9 cellular contexts compared by ENCODE assay signal in genomic region chr3:149534671-149535394, GRCh38.
A peak's percentile ranks its signal among the peaks of the same experiment; 100 is the strongest.
DNase-seq lines count a peak whose midpoint lies in the region; ATAC-seq, FAIRE-seq and TF ChIP-seq lines count a peak whose summit lies in the region.
"Had no signal": no experiment of that assay in that cellular context is flagged by ENCODE, and none has a peak within 500 bp of the region (broad histone marks: within the 10 kb centered on the region; RNA-seq: fewer than 3 reads in every experiment).

No MANE protein-coding gene starts in this region.

- CTCF ChIA-PET in OCI-LY7 (lab: Charles Lee; ENCODE audit: unreplicated experiment), result interaction anchor here (1.1 kb wide), 1 partner anchor 16 kb away, joined by 3 read pairs; no protein-coding TSS in a partner anchor

- no peaks in the 10 kb centered on the region for H3K36me3 Mint-ChIP-seq in activated naive CD8-positive, alpha-beta T cell treated with anti-CD3 and anti-CD28 coated beads for 36 hours

- peaks cover 6% of the 10 kb centered on the region for H3K4me1 Mint-ChIP-seq in activated naive CD8-positive, alpha-beta T cell treated with anti-CD3 and anti-CD28 coated beads for 36 hours

- H3K27ac ChIP-seq in pancreas (peak overlapping the region in 2 of 4 donors; percentile 0 to 46), OCI-LY7 (ENCODE audit: low read depth, low read length, poor library complexity, severe bottlenecking) (no peak overlapping the region)

- TF ChIP-seq CTCF in pancreas (IDR thresholded peaks at IDR 0.05), result no peak
- TF ChIP-seq CTCF in OCI-LY7 (conservative IDR thresholded peaks at IDR 0.05; ENCODE audit: low read length), result no peak

- no peak overlapping the region for H3K4me3 ChIP-seq in pancreas
- no peak overlapping the region for H3K4me3 ChIP-seq in OCI-LY7 (ENCODE audit: low read depth, low read length, poor library complexity, severe bottlenecking)

- peak; percentile 72 for DNase-seq in DMS53 treated with DMSO at 0.1 percent for 48 hours (lab: John Stamatoyannopoulos, UW; ENCODE audit: unreplicated experiment)
- DNase-seq in NCI-H510A (lab: John Stamatoyannopoulos, UW), result peak; percentile 81
- DNase-seq in fibroblast of gingiva (ENCODE audit: low read depth), result peak; percentile 70
- no peak for DNase-seq in pancreas
- no peak for DNase-seq in activated naive CD8-positive, alpha-beta T cell treated with anti-CD3 and anti-CD28 coated beads for 36 hours
- no peak for DNase-seq in OCI-LY7 (ENCODE audit: low spot score)
- DNase-seq in activated T-cell treated with anti-CD3 and anti-CD28 coated beads, Interleukin-2, amount 50 U/mL, for 1 hour, result no peak
- DNase-seq in GM19239 (ENCODE audit: insufficient read length, low spot score), result no peak

- H3K4me3 Mint-ChIP-seq in activated naive CD8-positive, alpha-beta T cell treated with anti-CD3 and anti-CD28 coated beads for 36 hours, result no peak overlapping the region

- intact Hi-C loops in pancreas (cut with DNase I) (loop anchor here in 1 of 3 donors (10.0 kb wide), 1 partner anchor 120 kb away; the partner anchor contains the start of gene WWTR1), OCI-LY7 (cut with micrococcal nuclease; ENCODE audit: unreplicated experiment) (loop anchor here (10.0 kb wide), 1 partner anchor 180 kb away; no protein-coding TSS in a partner anchor)

- POLR2A ChIA-PET in OCI-LY7 (lab: Charles Lee), result interaction anchor here (0.7 to 1.2 kb wide), 2 partner anchors 22 to 255 kb away, joined by 3 read pairs; no protein-coding TSS in a partner anchor

- no peaks in the 10 kb centered on the region for H4K20me1 ChIP-seq in OCI-LY7 (ENCODE audit: insufficient read depth, low read length)

- FAIRE-seq in pancreas (lab: Jason Lieb, UNC) (no peak), GM19239 (lab: Jason Lieb, UNC) (no peak)
- FAIRE-seq: RCC 7860 had no signal

- ATAC-seq in pancreas, result peak in 3 of 4 donors; percentile 34 to 50 (median 39)

- H3K9me2 ChIP-seq in OCI-LY7 (ENCODE audit: insufficient read depth, low read length), result no peaks in the 10 kb centered on the region

- no peak overlapping the region for H2AFZ ChIP-seq in OCI-LY7 (ENCODE audit: low read length)

- no peaks in the 10 kb centered on the region for H3K79me2 ChIP-seq in OCI-LY7 (ENCODE audit: insufficient read depth, low read depth, low read length)

- H3K27me3 ChIP-seq in pancreas, result no peaks in the 10 kb centered on the region

- no peak overlapping the region for H3K4me2 ChIP-seq in OCI-LY7 (ENCODE audit: low read length)

- no peak overlapping the region for H3K27ac Mint-ChIP-seq in activated naive CD8-positive, alpha-beta T cell treated with anti-CD3 and anti-CD28 coated beads for 36 hours

- H3K9me3 ChIP-seq in pancreas, result no peaks in the 10 kb centered on the region
- H3K9me3 ChIP-seq in OCI-LY7 (ENCODE audit: low read length), result no peaks in the 10 kb centered on the region

- H3K27me3 Mint-ChIP-seq in activated naive CD8-positive, alpha-beta T cell treated with anti-CD3 and anti-CD28 coated beads for 36 hours, result no peaks in the 10 kb centered on the region

- no peaks in the 10 kb centered on the region for H3K9me3 Mint-ChIP-seq in activated naive CD8-positive, alpha-beta T cell treated with anti-CD3 and anti-CD28 coated beads for 36 hours

- 39 to 43% methylated on average over 7 of the region's 7 CpGs for WGBS in pancreas, 2 donors

- no peaks in the 10 kb centered on the region for H3K36me3 ChIP-seq in pancreas
- H3K36me3 ChIP-seq in OCI-LY7 (ENCODE audit: insufficient read depth, low read length), result no peaks in the 10 kb centered on the region

- no TSS peak for BruUV-seq in OCI-LY7 (replicated peaks; lab: Mats Ljungman, UMichigan)

- peaks cover 5 to 20% (median 11%) of the 10 kb centered on the region in 3 donors for H3K4me1 ChIP-seq in pancreas
- H3K4me1 ChIP-seq in OCI-LY7 (ENCODE audit: insufficient read depth, low read length, poor library complexity, severe bottlenecking), result no peaks in the 10 kb centered on the region

Comparison
In these comparisons a context has a peak if more than half of its experiments do, and no peak if none do; other contexts are left out.
1. DNase-seq: peak in DMS53 treated with DMSO at 0.1 percent for 48 hours (single experiment), NCI-H510A (single experiment) and fibroblast of gingiva (single experiment); none in pancreas (0 of 6), activated naive CD8-positive, alpha-beta T cell treated with anti-CD3 and anti-CD28 coated beads for 36 hours (single experiment), OCI-LY7 (single experiment), activated T-cell treated with anti-CD3 and anti-CD28 coated beads, Interleukin-2, amount 50 U/mL, for 1 hour (single experiment) and GM19239 (single experiment).